15 cellular contexts compared by ENCODE assay signal in the genomic region with DNA sequence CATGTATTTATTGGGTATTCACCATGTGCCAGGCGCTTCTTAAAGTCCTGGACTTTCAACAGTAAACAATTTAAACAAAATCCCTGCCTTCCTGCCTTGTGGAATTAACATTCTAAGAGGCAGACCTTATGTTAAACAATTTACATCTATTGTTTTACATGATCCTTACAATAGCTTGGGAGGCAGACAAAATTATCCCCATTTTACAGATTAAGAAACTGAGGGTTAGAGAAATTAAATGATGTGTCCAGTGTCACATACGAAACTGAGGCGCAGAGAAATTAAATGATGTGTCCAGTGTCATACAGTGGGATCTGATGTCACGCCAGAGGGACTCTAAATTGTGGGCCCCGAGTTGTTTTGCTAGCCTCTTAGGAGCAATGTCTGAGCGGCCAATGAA.
"Had no signal": no experiment of that assay in that cellular context is flagged by ENCODE, and none has a peak within 500 bp of the region (broad histone marks: within the 10 kb centered on the region; RNA-seq: fewer than 3 reads in every experiment).

No MANE protein-coding gene starts in this region.

- H3K27ac Mint-ChIP-seq: activated CD8-positive, alpha-beta T cell treated with anti-CD3 and anti-CD28 coated beads for 36 hours; activated naive CD4-positive, alpha-beta T cell treated with anti-CD3 and anti-CD28 coated beads for 36 hours; activated naive CD8-positive, alpha-beta T cell; activated T-cell treated with anti-CD3 and anti-CD28 coated beads, Interleukin-2, amount 50 U/mL, for 24 hours had no signal

- H3K27me3 Mint-ChIP-seq: activated naive CD8-positive, alpha-beta T cell; activated T-cell treated with anti-CD3 and anti-CD28 coated beads, Interleukin-2, amount 50 U/mL, for 24 hours had no signal

- DNase-seq: activated CD4-positive, alpha-beta T cell treated with anti-CD3 and anti-CD28 coated beads for 4 hours; activated CD8-positive, alpha-beta T cell treated with anti-CD3 and anti-CD28 coated beads for 36 hours; activated effector memory CD4-positive, alpha-beta T cell treated with anti-CD3 and anti-CD28 coated beads, Interleukin-2, amount 50 U/mL, for 16 hours; activated naive CD4-positive, alpha-beta T cell treated with anti-CD3 and anti-CD28 coated beads for 36 hours; activated T-cell treated with anti-CD3 and anti-CD28 coated beads, Interleukin-2, amount 50 U/mL, for 24 hours; Karpas-422; MM.1S; NCI-H1436; NK-92 treated with Interleukin-12 subunit alpha and Interleukin-12 subunit beta, amount 100 ng/mL, for 24 hours; OCI-M1; RPMI8226; SK-N-SH; T-helper 1 cell had no signal

- H3K4me2 ChIP-seq: SK-N-SH had no signal

- H3K9ac ChIP-seq: SK-N-SH had no signal

- H3K9me3 ChIP-seq: SK-N-SH had no signal

- H3K4me3 Mint-ChIP-seq: activated CD8-positive, alpha-beta T cell treated with anti-CD3 and anti-CD28 coated beads for 36 hours; activated naive CD4-positive, alpha-beta T cell treated with anti-CD3 and anti-CD28 coated beads for 36 hours; activated naive CD8-positive, alpha-beta T cell; activated T-cell treated with anti-CD3 and anti-CD28 coated beads, Interleukin-2, amount 50 U/mL, for 24 hours had no signal

- ATAC-seq: activated CD4-positive, CD25-positive, alpha-beta regulatory T cell treated with anti-CD3 and anti-CD28 coated beads, Interleukin-2, amount 50 U/mL, for 24 hours; activated CD8-positive, alpha-beta T cell treated with anti-CD3 and anti-CD28 coated beads for 36 hours had no signal

- H3K36me3 Mint-ChIP-seq: activated naive CD8-positive, alpha-beta T cell had no signal
